ENCODE assay signal across 8 cellular contexts in genomic region chr16:53053967-53054669, GRCh38. TPM values are rescaled to one million over a fixed set of nuclear protein-coding genes. Genes with fewer than 3 reads are reported as not detected.
DNase-seq lines count a peak whose midpoint lies in the region; ATAC-seq and TF ChIP-seq lines count a peak whose summit lies in the region.

No MANE protein-coding gene starts in this region.

- peaks cover 33% of the 10 kb centered on the region for H3K4me1 Mint-ChIP-seq in T-helper 2 cell treated with Interferon-gamma antibody and Interleukin-4, amounts not matched to agents 5 μg/mL and 100 μg/mL, for 36 hours (ENCODE audit: low read depth)
- peaks cover 28% of the 10 kb centered on the region for H3K4me1 Mint-ChIP-seq in neural crest cell

- TF ChIP-seq CTCF in C4-2B (conservative IDR thresholded peaks at IDR 0.05) (no peak), neural crest cell (conservative IDR thresholded peaks at IDR 0.05) (no peak)

- DNase-seq in T-helper 2 cell treated with Interferon-gamma antibody and Interleukin-4, amounts not matched to agents 5 μg/mL and 100 μg/mL, for 36 hours (ENCODE audit: low spot score): no peak
- DNase-seq in erythroblast (lab: John Stamatoyannopoulos, UW) (peak; percentile 61 to 76), neural crest cell (ENCODE audit: low read depth, low spot score) (no peak), NCI-H2029 (lab: John Stamatoyannopoulos, UW) (no peak)

- no peaks in the 10 kb centered on the region for H3K27me3 Mint-ChIP-seq in T-helper 2 cell treated with Interferon-gamma antibody and Interleukin-4, amounts not matched to agents 5 μg/mL and 100 μg/mL, for 36 hours (ENCODE audit: low read depth)
- no peaks in the 10 kb centered on the region for H3K27me3 Mint-ChIP-seq in neural crest cell (ENCODE audit: low read depth)

- H3K27ac ChIP-seq in C4-2B: peak overlapping the region; percentile 89

- peak; percentile 26 for ATAC-seq in GM19328 (IDR thresholded peaks at IDR 0.05; ENCODE audit: unreplicated experiment)
- ATAC-seq in HG03457 (IDR thresholded peaks at IDR 0.05; ENCODE audit: unreplicated experiment): peak; percentile 6
- ATAC-seq in GM18858 (IDR thresholded peaks at IDR 0.05; ENCODE audit: unreplicated experiment): no peak

- H3K36me3 Mint-ChIP-seq in T-helper 2 cell treated with Interferon-gamma antibody and Interleukin-4, amounts not matched to agents 5 μg/mL and 100 μg/mL, for 36 hours (ENCODE audit: low read depth): no peaks in the 10 kb centered on the region
- H3K36me3 Mint-ChIP-seq in neural crest cell (ENCODE audit: low read depth): no peaks in the 10 kb centered on the region

- TF ChIP-seq POLR2A in erythroblast (IDR thresholded peaks at IDR 0.05; ENCODE audit: low read length): no peak

- H3K27ac Mint-ChIP-seq in T-helper 2 cell treated with Interferon-gamma antibody and Interleukin-4, amounts not matched to agents 5 μg/mL and 100 μg/mL, for 36 hours: peak overlapping the region; percentile 64
- H3K27ac Mint-ChIP-seq in neural crest cell (ENCODE audit: unreplicated experiment): no peak overlapping the region

- peak overlapping the region; percentile 92 for H3K4me3 Mint-ChIP-seq in T-helper 2 cell treated with Interferon-gamma antibody and Interleukin-4, amounts not matched to agents 5 μg/mL and 100 μg/mL, for 36 hours
- peak overlapping the region; percentile 93 for H3K4me3 Mint-ChIP-seq in neural crest cell

- H3K9me3 Mint-ChIP-seq in T-helper 2 cell treated with Interferon-gamma antibody and Interleukin-4, amounts not matched to agents 5 μg/mL and 100 μg/mL, for 36 hours: no peaks in the 10 kb centered on the region
- H3K9me3 Mint-ChIP-seq in neural crest cell: no peaks in the 10 kb centered on the region

RNA-seq across cellular contexts. Expression of gene CHD9, which starts 0.7 kb away (rescaled TPM):
- 76.0 and 76.6 TPM in 2 replicates for total RNA-seq in neural crest cell

RNA-seq across cellular contexts. Expression of gene CHD9NB, which starts 1.4 kb away (rescaled TPM):
- 0.61 and 0.75 TPM in 2 replicates for total RNA-seq in neural crest cell

Comparison
In these comparisons a context has a peak if more than half of its experiments do, and no peak if none do; other contexts are left out.
1. DNase-seq: peak in erythroblast (2 of 2); none in T-helper 2 cell treated with Interferon-gamma antibody and Interleukin-4, amounts not matched to agents 5 μg/mL and 100 μg/mL, for 36 hours (single experiment), neural crest cell (single experiment) and NCI-H2029 (single experiment).